1 cellular context compared by ENCODE assay signal in the genomic region with DNA sequence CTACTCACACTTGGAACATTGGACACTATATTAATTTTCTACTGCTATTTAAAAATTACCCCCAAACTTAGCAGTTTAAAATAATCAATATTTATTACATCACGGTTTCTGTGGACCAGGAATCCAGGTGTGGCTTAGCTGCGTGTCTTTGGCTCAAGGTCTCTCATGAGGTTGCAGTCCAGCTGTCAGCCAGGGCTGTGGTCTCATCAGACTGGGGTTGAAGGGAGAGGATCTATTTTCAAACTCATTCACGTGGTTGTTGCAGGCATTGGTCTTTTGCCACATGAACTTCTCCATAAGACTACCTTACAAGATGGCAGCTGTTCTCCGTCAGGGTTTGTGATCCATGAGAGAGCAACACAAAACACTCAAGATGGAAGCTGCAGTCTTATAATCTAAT.
TF ChIP-seq lines count a peak whose summit lies in the region.

No MANE protein-coding gene starts in this region.

TF ChIP-seq in IMR-90, 13 proteins besides CTCF, POLR2A, EP300 and RAD21 (continued from another document):
- TF ChIP-seq, protein P1, sequence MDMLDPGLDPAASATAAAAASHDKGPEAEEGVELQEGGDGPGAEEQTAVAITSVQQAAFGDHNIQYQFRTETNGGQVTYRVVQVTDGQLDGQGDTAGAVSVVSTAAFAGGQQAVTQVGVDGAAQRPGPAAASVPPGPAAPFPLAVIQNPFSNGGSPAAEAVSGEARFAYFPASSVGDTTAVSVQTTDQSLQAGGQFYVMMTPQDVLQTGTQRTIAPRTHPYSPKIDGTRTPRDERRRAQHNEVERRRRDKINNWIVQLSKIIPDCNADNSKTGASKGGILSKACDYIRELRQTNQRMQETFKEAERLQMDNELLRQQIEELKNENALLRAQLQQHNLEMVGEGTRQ (IDR thresholded peaks at IDR 0.05; ENCODE audit: low read depth, low read length) = no peak
- no peak for TF ChIP-seq BHLHE40 (IDR thresholded peaks at IDR 0.05; ENCODE audit: low read depth, low read length)
